Comparison of ENCODE assay signal across 1 cellular context in genomic region chr2:110679865-110680264, GRCh38.
TF ChIP-seq lines count a peak whose summit lies in the region.

No MANE protein-coding gene starts in this region.

TF ChIP-seq in HepG2, 621 proteins besides CTCF, POLR2A, EP300 and RAD21:
- no peak for TF ChIP-seq RXRB (CRISPR knock-in tag; IDR thresholded peaks at IDR 0.05; ENCODE audit: borderline replicate concordance)
- peak; percentile 23; the same call in 1 of the 2 replicates for TF ChIP-seq ZNF687 (CRISPR knock-in tag; IDR thresholded peaks at IDR 0.05)
